ENCODE assay signal across 8 cellular contexts in the genomic region with DNA sequence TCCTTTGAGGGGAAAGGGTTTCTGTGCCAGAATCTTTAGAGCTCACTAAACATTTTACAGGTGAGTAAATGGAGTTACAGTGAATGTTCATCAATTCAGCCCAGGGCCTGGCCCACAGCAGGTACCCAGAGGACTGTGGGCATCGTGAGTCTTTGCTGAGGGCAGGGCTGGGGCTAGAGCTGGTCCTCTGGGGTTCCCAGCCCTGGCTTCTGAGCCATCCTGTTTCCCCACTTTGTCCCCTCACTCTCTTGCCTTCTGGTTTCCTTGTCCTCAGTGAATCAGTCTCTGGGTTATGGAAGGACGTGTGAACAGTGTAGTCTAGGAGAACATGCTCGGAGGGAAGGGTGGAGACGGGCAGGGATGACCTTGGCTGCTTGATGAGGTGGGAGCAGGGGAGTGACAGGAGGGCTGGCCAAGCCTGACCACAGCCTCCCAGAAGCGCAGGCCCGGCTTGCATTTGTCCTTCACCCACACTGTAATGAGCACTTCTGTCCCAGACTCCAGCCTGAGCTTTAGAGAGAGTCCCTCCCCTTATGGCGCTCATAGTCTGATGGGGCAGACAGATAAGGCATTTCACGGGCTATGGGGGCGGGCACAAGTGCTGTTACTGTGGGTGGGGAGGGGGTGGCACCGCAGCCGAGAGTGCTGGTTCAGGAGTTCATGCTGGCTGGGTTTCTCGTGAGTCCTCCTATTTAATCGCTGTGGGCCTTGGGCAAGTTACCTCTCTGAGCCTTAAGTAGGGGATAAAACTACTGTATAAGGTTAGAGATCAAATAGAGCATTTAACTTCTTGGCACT. TPM values are rescaled to one million over a fixed set of nuclear protein-coding genes. Genes with fewer than 3 reads are reported as not detected.
DNase-seq lines count a peak whose midpoint lies in the region; ATAC-seq and TF ChIP-seq lines count a peak whose summit lies in the region.

No MANE protein-coding gene starts in this region.

- H3K36me3 ChIP-seq in right atrium auricular region = peaks cover 22% of the 10 kb centered on the region

- no peak for TF ChIP-seq CTCF in right atrium auricular region (IDR thresholded peaks at IDR 0.05)
- no peak for TF ChIP-seq CTCF in GM13976 (IDR thresholded peaks at IDR 0.05; ENCODE audit: borderline replicate concordance, control extremely low read depth, extremely low read depth, insufficient read depth, missing control alignments)

- no peaks in the 10 kb centered on the region for H3K27me3 Mint-ChIP-seq in activated T-cell treated with anti-CD3 and anti-CD28 coated beads, Interleukin-2, amount 50 U/mL, for 24 hours

- peak; percentile 72 for DNase-seq in Jurkat, Clone E6-1 (ENCODE audit: low read depth, low spot score)
- peak; percentile 60 for DNase-seq in activated T-cell treated with anti-CD3 and anti-CD28 coated beads, Interleukin-2, amount 50 U/mL, for 24 hours
- DNase-seq in right atrium auricular region (ENCODE audit: low spot score) (no peak), GM13976 (ENCODE audit: low spot score) (no peak), NCI-H226 (no peak), NCI-H345 treated with DMSO at 0.1 percent for 48 hours (lab: John Stamatoyannopoulos, UW; ENCODE audit: unreplicated experiment) (no peak)
- DNase-seq in stimulated activated CD4-positive, alpha-beta T cell treated with anti-CD3 and anti-CD28 coated beads, Interleukin-4, amount 100 ng/mL, for 1 hour = peak; percentile 57

- no peaks in the 10 kb centered on the region for H3K9me3 ChIP-seq in right atrium auricular region

- H3K27ac ChIP-seq in right atrium auricular region = peak overlapping the region; percentile 16 to 48

- H3K27me3 ChIP-seq in right atrium auricular region = no peaks in the 10 kb centered on the region

- H3K36me3 Mint-ChIP-seq in activated T-cell treated with anti-CD3 and anti-CD28 coated beads, Interleukin-2, amount 50 U/mL, for 24 hours (ENCODE audit: low read depth) = peaks cover 80% of the 10 kb centered on the region

- H3K4me1 ChIP-seq in right atrium auricular region = peaks cover 0 to 41% of the 10 kb centered on the region in 2 donors

- H3K4me3 ChIP-seq in Jurkat, Clone E6-1 (ENCODE audit: low read length) = peak overlapping the region; percentile 42
- H3K4me3 ChIP-seq in right atrium auricular region = no peak overlapping the region

- ATAC-seq in HG03565 (IDR thresholded peaks at IDR 0.05; ENCODE audit: unreplicated experiment) = no peak

- no peaks in the 10 kb centered on the region for H3K9me3 Mint-ChIP-seq in activated T-cell treated with anti-CD3 and anti-CD28 coated beads, Interleukin-2, amount 50 U/mL, for 24 hours

- peak overlapping the region; percentile 51 for H3K4me3 Mint-ChIP-seq in activated T-cell treated with anti-CD3 and anti-CD28 coated beads, Interleukin-2, amount 50 U/mL, for 24 hours

- peak overlapping the region; percentile 82 for H3K27ac Mint-ChIP-seq in activated T-cell treated with anti-CD3 and anti-CD28 coated beads, Interleukin-2, amount 50 U/mL, for 24 hours

- in situ Hi-C loops in GM13976 (cut with MboI; ENCODE audit: low sequenced_read_pairs, unreplicated experiment) = no loop called here

- peaks cover 81% of the 10 kb centered on the region for H3K4me1 Mint-ChIP-seq in activated T-cell treated with anti-CD3 and anti-CD28 coated beads, Interleukin-2, amount 50 U/mL, for 24 hours (ENCODE audit: low read depth)

RNA-seq across cellular contexts. Expression of gene TBC1D14, which starts 17.3 kb away (rescaled TPM):
- 59.6 TPM for polyA plus RNA-seq in Jurkat, Clone E6-1 (2012; ENCODE audit: insufficient read depth, insufficient read length)
- 10 to 100 TPM; 33.7 to 34.0 TPM for total RNA-seq in right atrium auricular region

Comparison
In these comparisons a context has a peak if more than half of its experiments do, and no peak if none do; other contexts are left out.
1. DNase-seq: peak in Jurkat, Clone E6-1 (single experiment), activated T-cell treated with anti-CD3 and anti-CD28 coated beads, Interleukin-2, amount 50 U/mL, for 24 hours (single experiment) and stimulated activated CD4-positive, alpha-beta T cell treated with anti-CD3 and anti-CD28 coated beads, Interleukin-4, amount 100 ng/mL, for 1 hour (single experiment); none in right atrium auricular region (single experiment), GM13976 (single experiment), NCI-H226 (single experiment) and NCI-H345 treated with DMSO at 0.1 percent for 48 hours (single experiment).